In genomic region chr20:45347936-45348809, GRCh38 we compare ENCODE assay signal across 1 cellular context.
TF ChIP-seq lines count a peak whose summit lies in the region.

SDC4 (minus strand) TSS chr20:45348424; CDS start chr20:45348384, 40 bp downstream.

TF ChIP-seq in HepG2, 621 proteins besides CTCF, POLR2A, EP300 and RAD21 (continued from another document and continues in another):
- peak; percentile 93 for TF ChIP-seq PATZ1 (CRISPR knock-in tag; IDR thresholded peaks at IDR 0.05)
- peak; percentile 83; the same call in 1 of the 2 replicates for TF ChIP-seq SALL2 (CRISPR knock-in tag; IDR thresholded peaks at IDR 0.05)
- no peak for TF ChIP-seq GPBP1L1 (CRISPR knock-in tag; IDR thresholded peaks at IDR 0.05)
- TF ChIP-seq ZSCAN29 (CRISPR knock-in tag; conservative IDR thresholded peaks at IDR 0.05): 0 out of 2 replicates have a peak, but pooled peaks have one; percentile 15
- TF ChIP-seq GLI4 (CRISPR knock-in tag; IDR thresholded peaks at IDR 0.05; ENCODE audit: borderline replicate concordance): no peak
- no peak for TF ChIP-seq MAFF (IDR thresholded peaks at IDR 0.05; ENCODE audit: low read depth, low read length)
- 0 out of 2 replicates have a peak, but pooled peaks have one; percentile 55 for TF ChIP-seq ZNF451 (CRISPR knock-in tag; IDR thresholded peaks at IDR 0.05)
- TF ChIP-seq ISL2 (CRISPR knock-in tag; IDR thresholded peaks at IDR 0.05): peak; percentile 48; the same call in 1 of the 2 replicates
- peak; percentile 86 for TF ChIP-seq PHF8 (CRISPR knock-in tag; IDR thresholded peaks at IDR 0.05)
- peak; percentile 86 for TF ChIP-seq POLR2AphosphoS2 (IDR thresholded peaks at IDR 0.05; ENCODE audit: low read depth, low read length)
- peak; percentile 68; the same call in 1 of the 2 replicates for TF ChIP-seq THAP9 (CRISPR knock-in tag; IDR thresholded peaks at IDR 0.05; ENCODE audit: borderline replicate concordance)
- peak; percentile 96; the same call in 1 of the 2 replicates for TF ChIP-seq IRF9 (CRISPR knock-in tag; IDR thresholded peaks at IDR 0.05; ENCODE audit: borderline replicate concordance)
- TF ChIP-seq TOE1 (CRISPR knock-in tag; IDR thresholded peaks at IDR 0.05): no peak
- TF ChIP-seq ZNF841 (CRISPR knock-in tag; IDR thresholded peaks at IDR 0.05; ENCODE audit: borderline replicate concordance): no peak
- TF ChIP-seq AGO1 (IDR thresholded peaks at IDR 0.05; ENCODE audit: low read depth, low read length, poor library complexity, severe bottlenecking): peak; percentile 53
- TF ChIP-seq TMF1 (CRISPR knock-in tag; IDR thresholded peaks at IDR 0.05; ENCODE audit: low read depth): peak; percentile 96
- no peak for TF ChIP-seq IRX3 (CRISPR knock-in tag; IDR thresholded peaks at IDR 0.05; ENCODE audit: borderline replicate concordance, low read depth)
- TF ChIP-seq ELK4 (CRISPR knock-in tag; IDR thresholded peaks at IDR 0.05; ENCODE audit: borderline replicate concordance): no peak
- TF ChIP-seq NFAT5 (CRISPR knock-in tag; IDR thresholded peaks at IDR 0.05): no peak; the same call in 1 of the 2 replicates
- TF ChIP-seq MED1 (CRISPR knock-in tag; IDR thresholded peaks at IDR 0.05): peak; percentile 67; the same call in 1 of the 2 replicates
- TF ChIP-seq NPAS2 (CRISPR knock-in tag; IDR thresholded peaks at IDR 0.05; ENCODE audit: borderline replicate concordance): no peak
- TF ChIP-seq ZNF644 (CRISPR knock-in tag; IDR thresholded peaks at IDR 0.05; ENCODE audit: low read depth): no peak
- TF ChIP-seq IRF1 (CRISPR knock-in tag; IDR thresholded peaks at IDR 0.05; ENCODE audit: low read depth): no peak; the same call in 1 of the 2 replicates
- TF ChIP-seq ZZZ3 (CRISPR knock-in tag; IDR thresholded peaks at IDR 0.05; ENCODE audit: borderline replicate concordance): no peak
- TF ChIP-seq HNF4A (CRISPR knock-in tag; IDR thresholded peaks at IDR 0.05): peak; percentile 7; the same call in 1 of the 2 replicates
- TF ChIP-seq ISX (CRISPR knock-in tag; conservative IDR thresholded peaks at IDR 0.05): no peak
- no peak for TF ChIP-seq SIN3B (IDR thresholded peaks at IDR 0.05; ENCODE audit: low read length)
- TF ChIP-seq ZNF496 (CRISPR knock-in tag; IDR thresholded peaks at IDR 0.05; ENCODE audit: insufficient replicate concordance): no peak
- no peak for TF ChIP-seq NCOA5 (CRISPR knock-in tag; IDR thresholded peaks at IDR 0.05)
- TF ChIP-seq YEATS2 (CRISPR knock-in tag; IDR thresholded peaks at IDR 0.05; ENCODE audit: borderline replicate concordance): peak; percentile 48; the same call in 1 of the 2 replicates
- TF ChIP-seq ETS1 (CRISPR knock-in tag; IDR thresholded peaks at IDR 0.05): peak; percentile 62; the same call in 1 of the 2 replicates
- no peak for TF ChIP-seq ZNF878 (CRISPR knock-in tag; IDR thresholded peaks at IDR 0.05)
- peak; percentile 50; the same call in 1 of the 2 replicates for TF ChIP-seq RXRA (CRISPR knock-in tag; IDR thresholded peaks at IDR 0.05)
- no peak for TF ChIP-seq KAT7 (CRISPR knock-in tag; IDR thresholded peaks at IDR 0.05; ENCODE audit: borderline replicate concordance)
- peak; percentile 85 for TF ChIP-seq ZNF740 (CRISPR knock-in tag; IDR thresholded peaks at IDR 0.05)
- TF ChIP-seq ZNF441 (CRISPR knock-in tag; IDR thresholded peaks at IDR 0.05; ENCODE audit: borderline replicate concordance): peak; percentile 66; the same call in 1 of the 2 replicates
- peak; percentile 40; the same call in 1 of the 2 replicates for TF ChIP-seq SP5 (CRISPR knock-in tag; IDR thresholded peaks at IDR 0.05; ENCODE audit: borderline replicate concordance, low read depth)
- 0 out of 2 replicates have a peak, but pooled peaks have one; percentile 20 for TF ChIP-seq FUBP1 (CRISPR knock-in tag; IDR thresholded peaks at IDR 0.05; ENCODE audit: borderline replicate concordance)
- TF ChIP-seq NAIF1 (CRISPR knock-in tag; IDR thresholded peaks at IDR 0.05; ENCODE audit: borderline replicate concordance): peak; percentile 48; the same call in 1 of the 2 replicates
- TF ChIP-seq TCF12 (IDR thresholded peaks at IDR 0.05): no peak
- peak; percentile 82; the same call in 1 of the 2 replicates for TF ChIP-seq TCF12 (CRISPR knock-in tag; IDR thresholded peaks at IDR 0.05)
- TF ChIP-seq SMYD3 (CRISPR knock-in tag; IDR thresholded peaks at IDR 0.05): no peak
- no peak for TF ChIP-seq NFYC (CRISPR knock-in tag; IDR thresholded peaks at IDR 0.05)
- TF ChIP-seq ZNF598 (CRISPR knock-in tag; IDR thresholded peaks at IDR 0.05; ENCODE audit: borderline replicate concordance): 0 out of 2 replicates have a peak, but pooled peaks have one; percentile 29
- TF ChIP-seq ZNF790 (CRISPR knock-in tag; IDR thresholded peaks at IDR 0.05; ENCODE audit: borderline replicate concordance): peak; percentile 48; the same call in 1 of the 2 replicates
